In genomic region chr3:139534992-139535879, GRCh38 we compare ENCODE assay signal across 7 cellular contexts. TPM values are rescaled to one million over a fixed set of nuclear protein-coding genes. Genes with fewer than 3 reads are reported as not detected.
A peak's percentile ranks its signal among the peaks of the same experiment; 100 is the strongest.
DNase-seq lines count a peak whose midpoint lies in the region; ATAC-seq and TF ChIP-seq lines count a peak whose summit lies in the region.

No MANE protein-coding gene starts in this region.

- H3K27me3 ChIP-seq in lower lobe of right lung (ENCODE audit: low read depth): no peaks in the 10 kb centered on the region

- DNase-seq in NCI-H2196 treated with DMSO at 0.1 percent for 48 hours (lab: John Stamatoyannopoulos, UW; ENCODE audit: unreplicated experiment): peak; percentile 83
- DNase-seq in coronary artery (ENCODE audit: low spot score): peak; percentile 89
- no peak for DNase-seq in lower lobe of right lung
- peak; percentile 74 for DNase-seq in ureter (ENCODE audit: low spot score)
- DNase-seq in activated T-cell treated with anti-CD3 and anti-CD28 coated beads, Interleukin-2, amount 50 U/mL, for 1 hour: no peak

- intact Hi-C loops in lower lobe of right lung (cut with DNase I): no loop called here

- H3K36me3 ChIP-seq in lower lobe of right lung: no peaks in the 10 kb centered on the region

- H3K9me3 ChIP-seq in lower lobe of right lung: no peaks in the 10 kb centered on the region

- H3K27ac ChIP-seq in coronary artery (peak overlapping the region; percentile 65 to 84), lower lobe of right lung (peak overlapping the region; percentile 56)

- H3K4me3 ChIP-seq in coronary artery (peak overlapping the region; percentile 1), lower lobe of right lung (no peak overlapping the region)

- ATAC-seq in lower lobe of right lung: peak; percentile 68 to 74
- no peak for ATAC-seq in GM21723 (IDR thresholded peaks at IDR 0.05; ENCODE audit: unreplicated experiment)
- no peak for ATAC-seq in HG03175 (IDR thresholded peaks at IDR 0.05; ENCODE audit: unreplicated experiment)

- TF ChIP-seq CTCF in coronary artery (IDR thresholded peaks at IDR 0.05) (no peak), lower lobe of right lung (IDR thresholded peaks at IDR 0.05) (no peak)

- peaks cover 37% of the 10 kb centered on the region for H3K4me1 ChIP-seq in lower lobe of right lung

RNA-seq across cellular contexts. Expression of gene RBP1, which starts 4.3 kb away (rescaled TPM):
- total RNA-seq in lower lobe of right lung (15.7 TPM), ureter (33.0 TPM)

RNA-seq across cellular contexts. Expression of gene RBP2, which starts 58.9 kb away (rescaled TPM):
- total RNA-seq in lower lobe of right lung (3.1 TPM), ureter (not detected)

Comparison
In these comparisons a context has a peak if more than half of its experiments do, and no peak if none do; other contexts are left out.
1. DNase-seq: peak in NCI-H2196 treated with DMSO at 0.1 percent for 48 hours (single experiment), coronary artery (single experiment) and ureter (single experiment); none in lower lobe of right lung (single experiment) and activated T-cell treated with anti-CD3 and anti-CD28 coated beads, Interleukin-2, amount 50 U/mL, for 1 hour (single experiment).
2. ATAC-seq: peak in lower lobe of right lung (2 of 2); none in GM21723 (single experiment) and HG03175 (single experiment).